Comparison of ENCODE assay signal across 9 cellular contexts in genomic region chr19:46397801-46398479, GRCh38. TPM values are rescaled to one million over a fixed set of nuclear protein-coding genes. Genes with fewer than 3 reads are reported as not detected.
"Had no signal": no experiment of that assay in that cellular context is flagged by ENCODE, and none has a peak within 500 bp of the region (broad histone marks: within the 10 kb centered on the region; RNA-seq: fewer than 3 reads in every experiment).

No MANE protein-coding gene starts in this region.

RNA-seq across cellular contexts. Expression of gene CCDC8, which starts 15.4 kb away (rescaled TPM):
- total RNA-seq: mononuclear cell; naive thymus-derived CD4-positive, alpha-beta T cell; natural killer cell treated with Interleukin-12 subunit alpha and Interleukin-12 subunit beta and Interleukin-15 and Interleukin-18, amount 100 ng/mL, for 72 hours had no signal
- polyA plus RNA-seq: naive thymus-derived CD4-positive, alpha-beta T cell had no signal

RNA-seq across cellular contexts. Expression of gene PNMA8C, which starts 30.8 kb away (rescaled TPM):
- total RNA-seq: left lobe of liver; mononuclear cell; naive thymus-derived CD4-positive, alpha-beta T cell; natural killer cell treated with Interleukin-12 subunit alpha and Interleukin-12 subunit beta and Interleukin-15 and Interleukin-18, amount 100 ng/mL, for 72 hours; renal cortical epithelial cell; right atrium auricular region; subcutaneous adipose tissue had no signal
- polyA plus RNA-seq: hepatocyte; liver; naive thymus-derived CD4-positive, alpha-beta T cell had no signal
